Comparison of ENCODE assay signal across 8 cellular contexts in genomic region chr2:9843229-9844035, GRCh38. TPM values are rescaled to one million over a fixed set of nuclear protein-coding genes. Genes with fewer than 3 reads are reported as not detected.
DNase-seq lines count a peak whose midpoint lies in the region; ATAC-seq and TF ChIP-seq lines count a peak whose summit lies in the region.

TAF1B (plus strand) TSS chr2:9843474; CDS start chr2:9843542, 68 bp downstream.

- peak within 1 kb of the TSS in 1 of 2 experiments; percentile 97 for H3K23ac ChIP-seq in mesenchymal stem cell (ENCODE audit: low read length in 2 of 2)

- peaks cover 3% of the 10 kb centered on the region for H3K4me1 ChIP-seq in mesenchymal stem cell (ENCODE audit: control insufficient read depth, insufficient read depth, low read depth, low read length)

- no peak for TF ChIP-seq CTCF in GM20000 (IDR thresholded peaks at IDR 0.05; ENCODE audit: extremely low read depth, missing control alignments)

- H3K9me3 ChIP-seq in mesenchymal stem cell (ENCODE audit: control insufficient read depth, low read length) = no peaks in the 10 kb centered on the region

- H2BK120ac ChIP-seq in mesenchymal stem cell (ENCODE audit: low read depth, low read length) = peak within 1 kb of the TSS; percentile 84

- H3K9ac ChIP-seq in mesenchymal stem cell (ENCODE audit: low read length) = peak within 1 kb of the TSS; percentile 94

- H4K91ac ChIP-seq in mesenchymal stem cell (ENCODE audit: low read length) = peak within 1 kb of the TSS; percentile 91

- under 1% methylated on average over 67 of the region's 70 CpGs for WGBS in mesenchymal stem cell

- no peaks in the 10 kb centered on the region for H3K27me3 ChIP-seq in mesenchymal stem cell (ENCODE audit: control insufficient read depth in 1 of 2, insufficient read depth in 1 of 2, low read length in 2 of 2)

- peaks cover 6% of the 10 kb centered on the region for H3K79me1 ChIP-seq in mesenchymal stem cell (replicated peaks; ENCODE audit: low read length, poor library complexity, severe bottlenecking)

- H3K36me3 Mint-ChIP-seq in effector memory CD8-positive, alpha-beta T cell (ENCODE audit: insufficient read depth) = peaks cover 30% of the 10 kb centered on the region

- H3K9me3 Mint-ChIP-seq in effector memory CD8-positive, alpha-beta T cell = no peaks in the 10 kb centered on the region

- H3K4me2 ChIP-seq in mesenchymal stem cell (ENCODE audit: low read length, poor library complexity, severe bottlenecking) = peak within 1 kb of the TSS; percentile 81

- H3K4me1 Mint-ChIP-seq in effector memory CD8-positive, alpha-beta T cell (ENCODE audit: low read depth in 2 of 2) = peaks cover 23 to 41% of the 10 kb centered on the region in 2 donors

- peak; percentile 97 for DNase-seq in COLO829 (ENCODE audit: low spot score)
- DNase-seq in GM20000 (ENCODE audit: low spot score) = peak; percentile 93
- DNase-seq in HT-29 (ENCODE audit: low spot score) = peak; percentile 94
- DNase-seq in NK-92 treated with Interleukin-12 subunit alpha and Interleukin-12 subunit beta, amount 100 ng/mL, for 24 hours (lab: John Stamatoyannopoulos, UW) = peak; percentile 85
- peak; percentile 96 for DNase-seq in activated CD8-positive, alpha-beta memory T cell treated with anti-CD3 and anti-CD28 coated beads for 24 hours
- DNase-seq in effector memory CD8-positive, alpha-beta T cell = peak; percentile 74 to 80 (median 75)
- DNase-seq in mesenchymal stem cell = peak; percentile 93
- DNase-seq in stimulated activated CD8-positive, alpha-beta memory T cell treated with anti-CD3 and anti-CD28 coated beads, Interleukin-12 subunit alpha, Interleukin-12 subunit beta, amount 100 ng/mL, for 4 hours (ENCODE audit: low read depth) = peak; percentile 84

- peak within 1 kb of the TSS; percentile 38 to 87 for H3K4ac ChIP-seq in mesenchymal stem cell (ENCODE audit: low read depth in 1 of 2, low read length in 2 of 2)

- H3K18ac ChIP-seq in mesenchymal stem cell (ENCODE audit: low read depth in 1 of 2, low read length in 2 of 2) = peak within 1 kb of the TSS; percentile 87 to 93

- peak within 1 kb of the TSS; percentile 91 for H2BK15ac ChIP-seq in mesenchymal stem cell (ENCODE audit: low read depth, poor library complexity, severe bottlenecking)

- peak within 1 kb of the TSS; percentile 94 for H4K8ac ChIP-seq in mesenchymal stem cell (ENCODE audit: low read length)

- no peak within 1 kb of the TSS for H2AK5ac ChIP-seq in mesenchymal stem cell (ENCODE audit: low read length, severe bottlenecking)

- H3K27ac Mint-ChIP-seq in effector memory CD8-positive, alpha-beta T cell = peak within 1 kb of the TSS; percentile 82 to 96

- H3K27ac ChIP-seq in mesenchymal stem cell (ENCODE audit: low read length, poor library complexity, severe bottlenecking) = peak within 1 kb of the TSS; percentile 69

- no peaks in the 10 kb centered on the region for H3K27me3 Mint-ChIP-seq in effector memory CD8-positive, alpha-beta T cell

- H2AFZ ChIP-seq in mesenchymal stem cell (ENCODE audit: low read depth, low read length) = peak within 1 kb of the TSS; percentile 79

- H2BK5ac ChIP-seq in mesenchymal stem cell (ENCODE audit: low read depth, low read length, poor library complexity, severe bottlenecking) = peak within 1 kb of the TSS; percentile 69

- ATAC-seq in effector memory CD8-positive, alpha-beta T cell (replicated peaks) = peak; percentile 79

- peak within 1 kb of the TSS; percentile 83 to 89 for H3K4me3 Mint-ChIP-seq in effector memory CD8-positive, alpha-beta T cell

- peak within 1 kb of the TSS in 1 of 2 experiments; percentile 90 for H3K14ac ChIP-seq in mesenchymal stem cell (ENCODE audit: low read length in 2 of 2)

- H3K4me3 ChIP-seq in mesenchymal stem cell (ENCODE audit: insufficient read depth in 1 of 2, low read depth in 1 of 2, low read length in 2 of 2) = peak within 1 kb of the TSS; percentile 82 to 84

- H2BK12ac ChIP-seq in mesenchymal stem cell (ENCODE audit: low read length in 2 of 2) = peak within 1 kb of the TSS in 1 of 2 experiments; percentile 67

- H3K36me3 ChIP-seq in mesenchymal stem cell (ENCODE audit: control insufficient read depth in 1 of 2, insufficient read depth in 2 of 2, low read depth in 1 of 2, low read length in 2 of 2) = peaks cover 2 to 30% of the 10 kb centered on the region in 2 experiments

RNA-seq across cellular contexts. Expression of gene TAF1B, which starts in this region (rescaled TPM):
- total RNA-seq in HT-29 (2014; rRNA removed; shearing (Covaris generic)) = 7.7 and 9.9 TPM in 2 replicates
- 12.1 TPM for polyA plus RNA-seq in mesenchymal stem cell (2013, experiment 1 of 2)
- polyA plus RNA-seq in mesenchymal stem cell (2013, experiment 2 of 2) = 12.5 TPM

Comparison
In these comparisons a context has a peak if more than half of its experiments do, and no peak if none do; other contexts are left out.
1. Peak in every context shown above with its lines: DNase-seq, ATAC-seq, H3K4me3 ChIP-seq and H3K27ac ChIP-seq.